ENCODE assay signal across 8 cellular contexts in the genomic region with DNA sequence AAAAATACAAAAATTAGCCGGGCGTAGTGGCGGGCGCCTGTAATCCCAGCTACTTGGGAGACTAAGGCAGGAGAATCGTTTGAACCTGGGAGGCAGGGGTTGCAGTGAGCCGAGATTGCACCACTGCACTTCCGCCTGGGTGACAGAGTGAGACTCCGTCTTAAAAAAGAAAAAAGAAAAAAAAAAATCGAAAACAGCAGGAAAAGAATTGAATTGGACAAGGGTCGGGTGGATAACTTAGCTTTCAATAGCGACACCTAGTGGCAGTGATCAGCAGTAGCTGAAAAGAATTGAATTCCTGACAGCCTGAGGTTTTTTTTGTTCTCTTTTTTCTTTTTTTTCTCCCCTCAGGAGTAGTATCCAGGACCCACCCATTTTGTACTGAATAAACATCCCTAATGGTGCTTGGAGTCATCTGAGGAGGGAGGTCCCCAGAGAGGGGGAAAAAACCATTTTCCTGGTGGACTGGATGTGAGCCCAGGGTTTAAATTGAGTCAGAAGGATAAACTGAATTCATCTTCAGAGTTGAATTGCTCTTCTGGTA. TPM values are rescaled to one million over a fixed set of nuclear protein-coding genes. Genes with fewer than 3 reads are reported as not detected.
DNase-seq lines count a peak whose midpoint lies in the region; ATAC-seq, FAIRE-seq and TF ChIP-seq lines count a peak whose summit lies in the region.

No MANE protein-coding gene starts in this region.

- H3K4me1 Mint-ChIP-seq in CD14-positive monocyte: peaks cover 4% of the 10 kb centered on the region
- peaks cover 16% of the 10 kb centered on the region for H3K4me1 Mint-ChIP-seq in stimulated activated effector memory CD8-positive, alpha-beta T cell treated with anti-CD3 and anti-CD28 coated beads, Interleukin-12 subunit alpha, Interleukin-12 subunit beta, amount 100 ng/mL, for 72 hours

- no peak for TF ChIP-seq POLR2A in H54 (IDR thresholded peaks at IDR 0.05; ENCODE audit: low read depth, low read length)

- peak; percentile 93 for TF ChIP-seq CTCF in CD14-positive monocyte (IDR thresholded peaks at IDR 0.05)
- peak; percentile 70 for TF ChIP-seq CTCF in WERI-Rb-1 (IDR thresholded peaks at IDR 0.05; ENCODE audit: low read depth, low read length)

- no peak overlapping the region for H3K27ac ChIP-seq in WERI-Rb-1

- peak; percentile 21 for ATAC-seq in stimulated activated effector memory CD8-positive, alpha-beta T cell treated with anti-CD3 and anti-CD28 coated beads, Interleukin-12 subunit alpha, Interleukin-12 subunit beta, amount 100 ng/mL, for 72 hours
- no peak for ATAC-seq in HG02763 (IDR thresholded peaks at IDR 0.05; ENCODE audit: unreplicated experiment)

- intact Hi-C loops in CD14-positive monocyte (cut with micrococcal nuclease): loop anchor here (5.0 kb wide), 1 partner anchor 258 kb away; no protein-coding TSS in a partner anchor

- no peaks in the 10 kb centered on the region for H3K36me3 Mint-ChIP-seq in CD14-positive monocyte
- H3K36me3 Mint-ChIP-seq in stimulated activated effector memory CD8-positive, alpha-beta T cell treated with anti-CD3 and anti-CD28 coated beads, Interleukin-12 subunit alpha, Interleukin-12 subunit beta, amount 100 ng/mL, for 72 hours: no peaks in the 10 kb centered on the region

- peak overlapping the region in 1 of 2 donors; percentile 51 for H3K4me3 Mint-ChIP-seq in CD14-positive monocyte
- H3K4me3 Mint-ChIP-seq in stimulated activated effector memory CD8-positive, alpha-beta T cell treated with anti-CD3 and anti-CD28 coated beads, Interleukin-12 subunit alpha, Interleukin-12 subunit beta, amount 100 ng/mL, for 72 hours: no peak overlapping the region

- H3K9me3 Mint-ChIP-seq in CD14-positive monocyte: no peaks in the 10 kb centered on the region
- no peaks in the 10 kb centered on the region for H3K9me3 Mint-ChIP-seq in stimulated activated effector memory CD8-positive, alpha-beta T cell treated with anti-CD3 and anti-CD28 coated beads, Interleukin-12 subunit alpha, Interleukin-12 subunit beta, amount 100 ng/mL, for 72 hours

- H3K27ac Mint-ChIP-seq in CD14-positive monocyte: no peak overlapping the region
- no peak overlapping the region for H3K27ac Mint-ChIP-seq in stimulated activated effector memory CD8-positive, alpha-beta T cell treated with anti-CD3 and anti-CD28 coated beads, Interleukin-12 subunit alpha, Interleukin-12 subunit beta, amount 100 ng/mL, for 72 hours

- peak; percentile 48 for DNase-seq in CD14-positive monocyte (ENCODE audit: low spot score)
- peak; percentile 72 for DNase-seq in H54 (ENCODE audit: insufficient read length, low spot score)
- DNase-seq in NCI-H2196 treated with DMSO at 0.1 percent for 48 hours (lab: John Stamatoyannopoulos, UW; ENCODE audit: unreplicated experiment): peak; percentile 30
- peak; percentile 40 for DNase-seq in WERI-Rb-1
- DNase-seq in effector CD4-positive, alpha-beta T cell: peak; percentile 43
- peak; percentile 86 for DNase-seq in medulla oblongata (ENCODE audit: extremely low spot score)
- peak in 1 of 2 donors; percentile 11 for DNase-seq in stimulated activated effector memory CD8-positive, alpha-beta T cell treated with anti-CD3 and anti-CD28 coated beads, Interleukin-12 subunit alpha, Interleukin-12 subunit beta, amount 100 ng/mL, for 72 hours (ENCODE audit: low spot score in 2 of 2)

- no peaks in the 10 kb centered on the region for H3K9me3 ChIP-seq in WERI-Rb-1 (ENCODE audit: severe bottlenecking)

- H3K27me3 ChIP-seq in WERI-Rb-1 (ENCODE audit: insufficient read depth, low read depth, severe bottlenecking): no peaks in the 10 kb centered on the region

- H3K27me3 Mint-ChIP-seq in CD14-positive monocyte (ENCODE audit: low read depth in 3 of 3): peaks cover 6 to 11% (median 6%) of the 10 kb centered on the region in 3 donors

- peak overlapping the region; percentile 36 for H3K4me3 ChIP-seq in WERI-Rb-1 (ENCODE audit: low read depth, low read length)

- FAIRE-seq in H54 (lab: Jason Lieb, UNC): no peak

- no peaks in the 10 kb centered on the region for H3K36me3 ChIP-seq in WERI-Rb-1

RNA-seq across cellular contexts. Expression of a gene that starts 55.1 kb away (rescaled TPM):
- polyA plus RNA-seq in CD14-positive monocyte: 10 to 100 TPM; 80.8 to 99.3 TPM
